In the genomic region with DNA sequence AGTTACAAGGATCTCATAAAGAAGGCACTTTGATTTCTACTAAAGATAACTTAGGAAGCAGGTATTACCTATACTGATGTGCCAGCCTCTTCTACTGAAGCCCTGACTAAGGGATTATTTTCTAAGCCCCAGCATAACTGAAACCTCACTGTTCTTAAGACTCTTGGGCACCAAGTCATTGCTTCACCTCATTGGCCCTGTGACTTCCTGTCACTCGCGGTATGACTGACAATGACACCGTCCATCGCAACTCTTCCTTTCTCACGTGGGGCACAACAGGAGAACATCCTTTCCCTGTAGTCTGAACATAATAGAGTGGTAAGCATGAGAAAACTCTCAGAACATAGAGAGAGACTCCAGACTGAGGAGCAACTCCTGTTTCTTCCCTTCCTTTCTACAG, we compare ENCODE assay signal across 33 cellular contexts. TPM values are rescaled to one million over a fixed set of nuclear protein-coding genes. Genes with fewer than 3 reads are reported as not detected.
DNase-seq lines count a peak whose midpoint lies in the region; ATAC-seq lines count a peak whose summit lies in the region.
"Had no signal": no experiment of that assay in that cellular context is flagged by ENCODE, and none has a peak within 500 bp of the region (broad histone marks: within the 10 kb centered on the region; RNA-seq: fewer than 3 reads in every experiment).

No MANE protein-coding gene starts in this region.

- peaks cover 17% of the 10 kb centered on the region for H3K27me3 Mint-ChIP-seq in activated CD4-positive, alpha-beta T cell treated with anti-CD3 and anti-CD28 coated beads, Interleukin-2, amount 10 ng/mL, durations not matched to agents 24 days and 14 days
- H3K27me3 Mint-ChIP-seq in activated T-helper 17 cell treated with anti-CD3 and anti-CD28 coated beads, Interleukin-2, amount 50 U/mL, for 72 hours, result peaks cover 25% of the 10 kb centered on the region
- H3K27me3 Mint-ChIP-seq in stimulated activated naive B cell treated with anti-CD40 and anti-IgM and Interleukin-4, amounts not matched to agents 10 μg/mL and 1 μg/mL and 100 μg/mL, for 72 hours, result peaks cover 48 to 50% of the 10 kb centered on the region in 2 donors

- H3K36me3 Mint-ChIP-seq in activated CD4-positive, alpha-beta T cell treated with anti-CD3 and anti-CD28 coated beads, Interleukin-2, amount 10 ng/mL, durations not matched to agents 24 days and 14 days (ENCODE audit: low read depth), result no peaks in the 10 kb centered on the region
- no peaks in the 10 kb centered on the region for H3K36me3 Mint-ChIP-seq in activated T-helper 17 cell treated with anti-CD3 and anti-CD28 coated beads, Interleukin-2, amount 50 U/mL, for 72 hours (ENCODE audit: low read depth)
- H3K36me3 Mint-ChIP-seq in stimulated activated naive B cell treated with anti-CD40 and anti-IgM and Interleukin-4, amounts not matched to agents 10 μg/mL and 1 μg/mL and 100 μg/mL, for 72 hours, result peaks cover 0 to 3% of the 10 kb centered on the region in 2 donors
- H3K36me3 Mint-ChIP-seq: CD4-positive, alpha-beta memory T cell; immature natural killer cell; stimulated activated memory B cell treated with anti-CD40 and anti-IgM and Interleukin-4, amounts not matched to agents 10 μg/mL and 1 μg/mL and 100 μg/mL, for 72 hours had no signal

- ATAC-seq in activated T-helper 17 cell treated with anti-CD3 and anti-CD28 coated beads, Interleukin-2, amount 50 U/mL, for 72 hours (replicated peaks), result peak; percentile 89
- ATAC-seq in stimulated activated naive B cell treated with anti-CD40 and anti-IgM and Interleukin-4, amounts not matched to agents 10 μg/mL and 1 μg/mL and 100 μg/mL, for 72 hours (replicated peaks), result no peak
- ATAC-seq: left cardiac atrium; psoas muscle; stimulated activated memory B cell treated with anti-CD40 and anti-IgM and Interleukin-4, amounts not matched to agents 10 μg/mL and 1 μg/mL and 100 μg/mL, for 72 hours had no signal

- intact Hi-C loops in activated CD4-positive, alpha-beta T cell treated with anti-CD3 and anti-CD28 coated beads, Interleukin-2, amount 10 ng/mL, durations not matched to agents 24 days and 14 days (cut with micrococcal nuclease), result no loop called here

- H3K27ac Mint-ChIP-seq in activated CD4-positive, alpha-beta T cell treated with anti-CD3 and anti-CD28 coated beads, Interleukin-2, amount 10 ng/mL, durations not matched to agents 24 days and 14 days, result peak overlapping the region; percentile 52
- peak overlapping the region; percentile 65 for H3K27ac Mint-ChIP-seq in activated T-helper 17 cell treated with anti-CD3 and anti-CD28 coated beads, Interleukin-2, amount 50 U/mL, for 72 hours
- no peak overlapping the region for H3K27ac Mint-ChIP-seq in stimulated activated naive B cell treated with anti-CD40 and anti-IgM and Interleukin-4, amounts not matched to agents 10 μg/mL and 1 μg/mL and 100 μg/mL, for 72 hours
- H3K27ac Mint-ChIP-seq: CD4-positive, alpha-beta memory T cell; HFFc6; IgD-negative memory B cell; immature natural killer cell; nephron; stimulated activated memory B cell treated with anti-CD40 and anti-IgM and Interleukin-4, amounts not matched to agents 10 μg/mL and 1 μg/mL and 100 μg/mL, for 72 hours had no signal

- peaks cover 4% of the 10 kb centered on the region for H3K9me3 Mint-ChIP-seq in activated CD4-positive, alpha-beta T cell treated with anti-CD3 and anti-CD28 coated beads, Interleukin-2, amount 10 ng/mL, durations not matched to agents 24 days and 14 days
- H3K9me3 Mint-ChIP-seq in activated T-helper 17 cell treated with anti-CD3 and anti-CD28 coated beads, Interleukin-2, amount 50 U/mL, for 72 hours, result peaks cover 3% of the 10 kb centered on the region
- peaks cover 5 to 9% of the 10 kb centered on the region in 2 donors for H3K9me3 Mint-ChIP-seq in stimulated activated naive B cell treated with anti-CD40 and anti-IgM and Interleukin-4, amounts not matched to agents 10 μg/mL and 1 μg/mL and 100 μg/mL, for 72 hours

- peaks cover 7% of the 10 kb centered on the region for H3K4me1 Mint-ChIP-seq in activated CD4-positive, alpha-beta T cell treated with anti-CD3 and anti-CD28 coated beads, Interleukin-2, amount 10 ng/mL, durations not matched to agents 24 days and 14 days
- H3K4me1 Mint-ChIP-seq in activated T-helper 17 cell treated with anti-CD3 and anti-CD28 coated beads, Interleukin-2, amount 50 U/mL, for 72 hours, result peaks cover 5% of the 10 kb centered on the region
- peaks cover 0 to 4% of the 10 kb centered on the region in 2 donors for H3K4me1 Mint-ChIP-seq in stimulated activated naive B cell treated with anti-CD40 and anti-IgM and Interleukin-4, amounts not matched to agents 10 μg/mL and 1 μg/mL and 100 μg/mL, for 72 hours
- H3K4me1 Mint-ChIP-seq: nephron; stimulated activated memory B cell treated with anti-CD40 and anti-IgM and Interleukin-4, amounts not matched to agents 10 μg/mL and 1 μg/mL and 100 μg/mL, for 72 hours had no signal

- H3K4me3 Mint-ChIP-seq in activated CD4-positive, alpha-beta T cell treated with anti-CD3 and anti-CD28 coated beads, Interleukin-2, amount 10 ng/mL, durations not matched to agents 24 days and 14 days, result no peak overlapping the region
- peak overlapping the region; percentile 26 for H3K4me3 Mint-ChIP-seq in activated T-helper 17 cell treated with anti-CD3 and anti-CD28 coated beads, Interleukin-2, amount 50 U/mL, for 72 hours
- no peak overlapping the region for H3K4me3 Mint-ChIP-seq in stimulated activated naive B cell treated with anti-CD40 and anti-IgM and Interleukin-4, amounts not matched to agents 10 μg/mL and 1 μg/mL and 100 μg/mL, for 72 hours
- H3K4me3 Mint-ChIP-seq: CD4-positive, alpha-beta memory T cell; HFFc6; immature natural killer cell; nephron; stimulated activated memory B cell treated with anti-CD40 and anti-IgM and Interleukin-4, amounts not matched to agents 10 μg/mL and 1 μg/mL and 100 μg/mL, for 72 hours had no signal

- DNase-seq in activated CD4-positive, alpha-beta T cell treated with anti-CD3 and anti-CD28 coated beads, Interleukin-2, amount 10 ng/mL, durations not matched to agents 24 days and 14 days, result peak; percentile 66
- DNase-seq in activated CD4-positive, alpha-beta T cell treated with anti-CD3 and anti-CD28 coated beads, Interleukin-2, amount 50 U/mL, for 1 hour, result no peak
- peak; percentile 51 for DNase-seq in stimulated activated CD4-positive, alpha-beta T cell treated with anti-CD3 and anti-CD28 coated beads, Interleukin-1b, Interleukin-23, amount 100 ng/mL, for 48 hours
- DNase-seq in stimulated activated CD4-positive, alpha-beta T cell treated with anti-CD3 and anti-CD28 coated beads, Interleukin-2, amount 100 ng/mL, for 48 hours, result no peak
- no peak for DNase-seq in stimulated activated naive B cell treated with anti-CD40 and anti-IgM and Interleukin-4, amounts not matched to agents 10 μg/mL and 1 μg/mL and 100 μg/mL, for 72 hours
- DNase-seq in NCI-H128 (lab: John Stamatoyannopoulos, UW; ENCODE audit: unreplicated experiment), result no peak
- DNase-seq: activated CD8-positive, alpha-beta memory T cell treated with anti-CD3 and anti-CD28 coated beads, Interleukin-2, amount 50 U/mL, for 4 hours; AML-193; caudate nucleus; CD4-positive, alpha-beta memory T cell; DMS 273 treated with DMSO at 0.1 percent for 48 hours; effector memory CD4-positive, alpha-beta T cell; GOT3; HFFc6; immature natural killer cell; left cardiac atrium; NCI-H2107; NCI-H446; NCI-H748 treated with DMSO at 0.1 percent for 48 hours; psoas muscle; sigmoid colon; stimulated activated CD4-positive, alpha-beta T cell treated with anti-CD3 and anti-CD28 coated beads, Interleukin-12 subunit alpha, Interleukin-12 subunit beta, amount 100 ng/mL, for 4 hours had no signal

RNA-seq across cellular contexts. Expression of a gene that starts 6.4 kb away (rescaled TPM):
- total RNA-seq in activated CD4-positive, alpha-beta T cell treated with anti-CD3 and anti-CD28 coated beads, Interleukin-2, amount 10 ng/mL, durations not matched to agents 24 days and 14 days, result not detected in 2 replicates
- not detected for total RNA-seq in activated T-helper 17 cell treated with anti-CD3 and anti-CD28 coated beads, Interleukin-2, amount 50 U/mL, for 72 hours
- total RNA-seq: A673; CD4-positive, alpha-beta memory T cell; epithelial cell of proximal tubule; HFFc6; left cardiac atrium; lung microvascular endothelial cell; mucosa of gallbladder; omental fat pad; psoas muscle; sigmoid colon; temporal lobe; urinary bladder had no signal

RNA-seq across cellular contexts. Expression of a gene that starts 22.8 kb away (rescaled TPM):
- not detected in 2 replicates for total RNA-seq in activated CD4-positive, alpha-beta T cell treated with anti-CD3 and anti-CD28 coated beads, Interleukin-2, amount 10 ng/mL, durations not matched to agents 24 days and 14 days
- total RNA-seq in activated T-helper 17 cell treated with anti-CD3 and anti-CD28 coated beads, Interleukin-2, amount 50 U/mL, for 72 hours, result not detected
- total RNA-seq: A673; CD4-positive, alpha-beta memory T cell; epithelial cell of proximal tubule; HFFc6; left cardiac atrium; lung microvascular endothelial cell; mucosa of gallbladder; omental fat pad; psoas muscle; sigmoid colon; temporal lobe; urinary bladder had no signal

RNA-seq across cellular contexts. Expression of a gene that starts 51.2 kb away (rescaled TPM):
- 2.7 TPM in 2 replicates for total RNA-seq in activated CD4-positive, alpha-beta T cell treated with anti-CD3 and anti-CD28 coated beads, Interleukin-2, amount 10 ng/mL, durations not matched to agents 24 days and 14 days
- total RNA-seq in activated T-helper 17 cell treated with anti-CD3 and anti-CD28 coated beads, Interleukin-2, amount 50 U/mL, for 72 hours, result 1 to 10 TPM; 2.7 to 5.9 TPM
- total RNA-seq: A673 had no signal

Comparison
In these comparisons a context has a peak if more than half of its experiments do, and no peak if none do; other contexts are left out.
1. DNase-seq: peak in activated CD4-positive, alpha-beta T cell treated with anti-CD3 and anti-CD28 coated beads, Interleukin-2, amount 10 ng/mL, durations not matched to agents 24 days and 14 days (single experiment) and stimulated activated CD4-positive, alpha-beta T cell treated with anti-CD3 and anti-CD28 coated beads, Interleukin-1b, Interleukin-23, amount 100 ng/mL, for 48 hours (single experiment); none in activated CD4-positive, alpha-beta T cell treated with anti-CD3 and anti-CD28 coated beads, Interleukin-2, amount 50 U/mL, for 1 hour (single experiment), stimulated activated CD4-positive, alpha-beta T cell treated with anti-CD3 and anti-CD28 coated beads, Interleukin-2, amount 100 ng/mL, for 48 hours (0 of 2), stimulated activated naive B cell treated with anti-CD40 and anti-IgM and Interleukin-4, amounts not matched to agents 10 μg/mL and 1 μg/mL and 100 μg/mL, for 72 hours (single experiment) and NCI-H128 (single experiment).